Comparison of ENCODE assay signal across 20 cellular contexts in genomic region chr1:24857528-24858133, GRCh38.
A peak's percentile ranks its signal among the peaks of the same experiment; 100 is the strongest.
DNase-seq lines count a peak whose midpoint lies in the region; ATAC-seq and TF ChIP-seq lines count a peak whose summit lies in the region.
"Had no signal": no experiment of that assay in that cellular context is flagged by ENCODE, and none has a peak within 500 bp of the region (broad histone marks: within the 10 kb centered on the region; RNA-seq: fewer than 3 reads in every experiment).

No MANE protein-coding gene starts in this region.

- H3K18ac ChIP-seq in trophoblast cell (ENCODE audit: low read length) = no peak overlapping the region

- no peaks in the 10 kb centered on the region for H3K4me1 ChIP-seq in DND-41 (ENCODE audit: insufficient read depth, low read length)
- H3K4me1 ChIP-seq in GM23338 (ENCODE audit: insufficient read depth) = no peaks in the 10 kb centered on the region
- H3K4me1 ChIP-seq in trophoblast cell (ENCODE audit: control insufficient read depth in 1 of 2, insufficient read depth in 2 of 2, low read length in 2 of 2) = peaks cover 0 to 2% of the 10 kb centered on the region in 2 experiments
- H3K4me1 ChIP-seq: BE2C had no signal

- no peaks in the 10 kb centered on the region for H3K27me3 ChIP-seq in DND-41 (ENCODE audit: insufficient read depth, low read length, poor library complexity)
- H3K27me3 ChIP-seq in GM23338 (ENCODE audit: insufficient read depth) = no peaks in the 10 kb centered on the region
- H3K27me3 ChIP-seq in trophoblast cell (ENCODE audit: insufficient read depth, low read length) = no peaks in the 10 kb centered on the region
- H3K27me3 ChIP-seq: BE2C had no signal

- H3K9me3 Mint-ChIP-seq in GM23338 = no peaks in the 10 kb centered on the region
- H3K9me3 Mint-ChIP-seq in WTC11 = no peaks in the 10 kb centered on the region
- H3K9me3 Mint-ChIP-seq: activated T-helper 2 cell treated with anti-CD3 and anti-CD28 coated beads, Interferon-gamma antibody, Interleukin-2, Interleukin-4, amounts not matched to agents 10 μg/mL and 5 μg/mL and 100 μg/mL, durations not matched to agents 14 hours and 24 hours and 36 hours had no signal

- no peak overlapping the region for H4K91ac ChIP-seq in trophoblast cell (ENCODE audit: low read depth, low read length)

- POLR2A ChIA-PET in WTC11 (lab: Charles Lee) = interaction anchor here (0.7 kb wide), 1 partner anchor 8 kb away, joined by 7 read pairs; no protein-coding TSS in a partner anchor

- DNase-seq in DND-41 (no peak), GM23338 (ENCODE audit: low spot score) (peak; percentile 56), WTC11 (ENCODE audit: low spot score) (no peak), iris pigment epithelial cell (ENCODE audit: low read depth) (peak; percentile 27), amniotic stem cell (lab: John Stamatoyannopoulos, UW) (no peak), trophoblast cell (no peak)
- DNase-seq: activated CD4-positive, alpha-beta T cell treated with anti-CD3 and anti-CD28 coated beads, Interleukin-2, amount 50 U/mL, for 48 hours; amygdala; BE2C; KBM-7; midbrain; NCI-H1417 treated with DMSO at 0.1 percent for 48 hours; NCI-H510A; occipital lobe; stimulated activated CD4-positive, alpha-beta T cell treated with anti-CD3 and anti-CD28 coated beads, Interleukin-4, amount 100 ng/mL, for 4 hours had no signal

- no peak overlapping the region for H2BK5ac ChIP-seq in trophoblast cell (ENCODE audit: low read depth, low read length, poor library complexity)

- no peak overlapping the region for H3K27ac Mint-ChIP-seq in GM23338
- no peak overlapping the region for H3K27ac Mint-ChIP-seq in WTC11
- H3K27ac Mint-ChIP-seq: activated T-helper 2 cell treated with anti-CD3 and anti-CD28 coated beads, Interferon-gamma antibody, Interleukin-2, Interleukin-4, amounts not matched to agents 10 μg/mL and 5 μg/mL and 100 μg/mL, durations not matched to agents 14 hours and 24 hours and 36 hours had no signal

- no peaks in the 10 kb centered on the region for H3K79me2 ChIP-seq in DND-41 (ENCODE audit: insufficient read depth, low read length)
- no peaks in the 10 kb centered on the region for H3K79me2 ChIP-seq in GM23338 (replicated peaks; ENCODE audit: insufficient read depth)
- H3K79me2 ChIP-seq in trophoblast cell (ENCODE audit: control insufficient read depth, insufficient read depth, low read length, poor library complexity) = no peaks in the 10 kb centered on the region

- H3K23ac ChIP-seq in trophoblast cell (ENCODE audit: low read length) = no peak overlapping the region

- no peak overlapping the region for H3K4ac ChIP-seq in trophoblast cell (ENCODE audit: low read depth, low read length)

- H2BK120ac ChIP-seq in trophoblast cell (ENCODE audit: insufficient read depth, low read length, poor library complexity) = no peak overlapping the region

- peak; percentile 7 for TF ChIP-seq CTCF in DND-41 (IDR thresholded peaks at IDR 0.05; ENCODE audit: borderline replicate concordance, extremely low read depth, low read length, poor library complexity, severe bottlenecking)
- peak; percentile 16 to 54; a peak in 2 of 4 replicates for TF ChIP-seq CTCF in GM23338 (conservative IDR thresholded peaks at IDR 0.05; ENCODE audit: low read depth in 2 of 2)
- TF ChIP-seq CTCF in WTC11 (IDR thresholded peaks at IDR 0.05) = no peak

- H3F3A ChIP-seq in GM23338 (replicated peaks; ENCODE audit: low read depth) = no peaks in the 10 kb centered on the region

- ATAC-seq in DND-41 (ENCODE audit: insufficient read depth, low read depth) (no peak), GM23338 (peak; percentile 68), WTC11 (peak; percentile 74), HG03378 (IDR thresholded peaks at IDR 0.05; ENCODE audit: unreplicated experiment) (no peak), HG03354 (IDR thresholded peaks at IDR 0.05; ENCODE audit: poor library complexity, severe bottlenecking, unreplicated experiment) (no peak)

- no peaks in the 10 kb centered on the region for H3K36me3 Mint-ChIP-seq in GM23338 (ENCODE audit: low read depth)
- H3K36me3 Mint-ChIP-seq in WTC11 = no peaks in the 10 kb centered on the region

- CTCF ChIA-PET in WTC11 (lab: Charles Lee) = interaction anchor here (0.8 to 1.0 kb wide), 7 partner anchors 10 to 265 kb away, joined by 3 to 6 read pairs (median 5); no protein-coding TSS in a partner anchor

- H3K36me3 ChIP-seq in DND-41 (ENCODE audit: insufficient read depth, low read length) = no peaks in the 10 kb centered on the region
- no peaks in the 10 kb centered on the region for H3K36me3 ChIP-seq in GM23338 (ENCODE audit: insufficient read depth)
- H3K36me3 ChIP-seq in trophoblast cell (ENCODE audit: control insufficient read depth in 1 of 2, insufficient read depth in 2 of 2, low read length in 2 of 2) = no peaks in the 10 kb centered on the region
- H3K36me3 ChIP-seq: BE2C had no signal

- H3K4me2 ChIP-seq in DND-41 (ENCODE audit: insufficient read depth, low read length) = no peak overlapping the region
- no peak overlapping the region for H3K4me2 ChIP-seq in GM23338
- no peak overlapping the region for H3K4me2 ChIP-seq in trophoblast cell (ENCODE audit: low read length)

- H3K4me3 ChIP-seq in DND-41 (ENCODE audit: low read depth in 1 of 2, low read length in 2 of 2) (no peak overlapping the region), GM23338 (no peak overlapping the region), trophoblast cell (ENCODE audit: low read depth, low read length) (no peak overlapping the region)
- H3K4me3 ChIP-seq: coronary artery had no signal

- no peak overlapping the region for H2BK12ac ChIP-seq in trophoblast cell (ENCODE audit: low read length)

- no CpG with 5 or more reads among the region's 5 CpGs for WGBS in trophoblast cell (ENCODE audit: extremely low coverage, insufficient coverage, insufficient read length)

- peaks cover 3% of the 10 kb centered on the region for H3K4me1 Mint-ChIP-seq in GM23338
- H3K4me1 Mint-ChIP-seq in WTC11 = peaks cover 5% of the 10 kb centered on the region

- H3K14ac ChIP-seq in trophoblast cell (ENCODE audit: low read length) = no peak overlapping the region

- H2AK5ac ChIP-seq in trophoblast cell (ENCODE audit: low read length) = no peak overlapping the region

- no peaks in the 10 kb centered on the region for H4K20me1 ChIP-seq in DND-41 (ENCODE audit: insufficient read depth, low read length)
- H4K20me1 ChIP-seq in GM23338 (replicated peaks; ENCODE audit: insufficient read depth) = no peaks in the 10 kb centered on the region

- no peak overlapping the region for H3K27ac ChIP-seq in DND-41 (ENCODE audit: low read length)
- no peak overlapping the region for H3K27ac ChIP-seq in GM23338 (ENCODE audit: low read depth)
- no peak overlapping the region for H3K27ac ChIP-seq in trophoblast cell (ENCODE audit: low read depth, low read length)
- H3K27ac ChIP-seq: coronary artery, epithelial cell of prostate had no signal

- H3K9me3 ChIP-seq in DND-41 (ENCODE audit: insufficient read depth, low read length, severe bottlenecking) (no peaks in the 10 kb centered on the region), trophoblast cell (ENCODE audit: insufficient read depth, low read depth, low read length) (no peaks in the 10 kb centered on the region)
- H3K9me3 ChIP-seq: BE2C had no signal

- H3K9ac ChIP-seq in DND-41 (ENCODE audit: low read depth, low read length) (no peak overlapping the region), trophoblast cell (ENCODE audit: low read length) (no peak overlapping the region)

- H3K9me2 ChIP-seq in GM23338 (ENCODE audit: insufficient read depth) = no peaks in the 10 kb centered on the region

- H4K12ac ChIP-seq in trophoblast cell (ENCODE audit: low read depth, low read length) = no peak overlapping the region

- H2AFZ ChIP-seq in DND-41 (ENCODE audit: low read depth, low read length) = no peak overlapping the region
- H2AFZ ChIP-seq in GM23338 = no peak overlapping the region
- no peak overlapping the region for H2AFZ ChIP-seq in trophoblast cell (ENCODE audit: insufficient read depth, low read length, poor library complexity)

- no peaks in the 10 kb centered on the region for H3K79me1 ChIP-seq in trophoblast cell (ENCODE audit: low read length)

- H3K27me3 Mint-ChIP-seq in GM23338 (ENCODE audit: insufficient read depth, low read depth, poor library complexity) (peaks cover 3% of the 10 kb centered on the region), WTC11 (ENCODE audit: low read depth) (no peaks in the 10 kb centered on the region)

- H3K4me3 Mint-ChIP-seq in GM23338 (no peak overlapping the region), WTC11 (no peak overlapping the region)

- no peak overlapping the region for H4K8ac ChIP-seq in trophoblast cell (ENCODE audit: low read depth, low read length)

TF ChIP-seq in GM23338, 12 proteins besides CTCF, POLR2A, EP300 and RAD21 (continues in another document):
- no peak for TF ChIP-seq ZNF114 (CRISPR knock-in tag; IDR thresholded peaks at IDR 0.05)

TF ChIP-seq in WTC11, 78 proteins besides CTCF, POLR2A, EP300 and RAD21:
- no peak for TF ChIP-seq SOX15 (CRISPR knock-in tag; IDR thresholded peaks at IDR 0.05)
- 0 out of 2 replicates have a peak, but pooled peaks have one; percentile 12 for TF ChIP-seq ZNF121 (CRISPR knock-in tag; IDR thresholded peaks at IDR 0.05)
- TF ChIP-seq NR1H2 (CRISPR knock-in tag; IDR thresholded peaks at IDR 0.05) = no peak

Comparison
In these comparisons a context has a peak if more than half of its experiments do, and no peak if none do; other contexts are left out.
1. ATAC-seq: peak in GM23338 (single experiment) and WTC11 (single experiment); none in DND-41 (single experiment), HG03378 (single experiment) and HG03354 (single experiment).
2. DNase-seq: peak in GM23338 (single experiment) and iris pigment epithelial cell (single experiment); none in DND-41 (single experiment), WTC11 (single experiment), amniotic stem cell (single experiment) and trophoblast cell (0 of 2).